ENCODE assay signal across 1 cellular context in genomic region chr3:105791919-105792786, GRCh38.
TF ChIP-seq lines count a peak whose summit lies in the region.

No MANE protein-coding gene starts in this region.

TF ChIP-seq in GM23338, 12 proteins besides CTCF, POLR2A, EP300 and RAD21 (continued from another document):
- TF ChIP-seq ZNF462 (CRISPR knock-in tag; IDR thresholded peaks at IDR 0.05) (no peak), NANOG (IDR thresholded peaks at IDR 0.05; ENCODE audit: borderline replicate concordance) (no peak), ZNF114 (CRISPR knock-in tag; IDR thresholded peaks at IDR 0.05) (no peak), EZH2phosphoT487 (IDR thresholded peaks at IDR 0.05; ENCODE audit: unreplicated experiment) (no peak), JUNB (IDR thresholded peaks at IDR 0.05; ENCODE audit: unreplicated experiment) (no peak), ETS1 (IDR thresholded peaks at IDR 0.05) (no peak)
